ENCODE assay signal across 27 cellular contexts in the genomic region with DNA sequence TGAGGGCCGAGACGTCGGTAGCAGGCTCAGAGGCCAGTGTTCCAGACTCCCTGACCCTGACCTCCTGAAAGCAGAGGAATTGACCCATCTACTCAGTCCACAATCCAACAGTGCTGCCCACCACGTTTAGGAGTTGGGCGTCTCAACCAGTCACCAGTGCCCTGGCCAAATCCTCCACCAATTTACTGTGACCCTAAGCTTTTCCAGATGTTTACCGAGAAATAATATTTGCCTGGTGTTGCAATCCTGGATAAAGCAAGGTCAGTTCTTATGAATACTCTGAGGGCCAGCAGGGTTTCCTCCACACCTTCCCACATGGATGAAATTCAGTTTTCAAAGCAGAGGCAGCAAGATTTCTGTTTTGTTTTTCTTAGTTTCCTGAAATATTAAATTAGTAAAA. TPM values are rescaled to one million over a fixed set of nuclear protein-coding genes. Genes with fewer than 3 reads are reported as not detected.
"Had no signal": no experiment of that assay in that cellular context is flagged by ENCODE, and none has a peak within 500 bp of the region (broad histone marks: within the 10 kb centered on the region; RNA-seq: fewer than 3 reads in every experiment).

No MANE protein-coding gene starts in this region.

- H3K4me1 Mint-ChIP-seq: activated B cell treated with CpG ODN at 0.5 μM for 24 hours; activated CD4-positive, alpha-beta T cell treated with anti-CD3 and anti-CD28 coated beads for 36 hours; activated T-helper 17 cell treated with anti-CD3 and anti-CD28 coated beads, Interleukin-2, amount 50 U/mL, for 72 hours; naive B cell had no signal

- H3K27ac ChIP-seq: adrenal gland, ascending aorta, colonic mucosa, transverse colon had no signal

- H3K36me3 Mint-ChIP-seq: activated naive CD4-positive, alpha-beta T cell treated with anti-CD3 and anti-CD28 coated beads, Interleukin-2, amount 50 U/mL, for 72 hours; naive B cell had no signal

- H3K27me3 ChIP-seq: adrenal gland, ascending aorta, colonic mucosa, esophagus muscularis mucosa, heart left ventricle, transverse colon had no signal

- H3K9me3 ChIP-seq: adrenal gland, ascending aorta, colonic mucosa, transverse colon had no signal

- H3K4me1 ChIP-seq: adrenal gland, ascending aorta, colonic mucosa, esophagus muscularis mucosa, transverse colon had no signal

- H3K9me3 Mint-ChIP-seq: activated B cell treated with CpG ODN at 0.5 μM for 24 hours; activated naive CD4-positive, alpha-beta T cell treated with anti-CD3 and anti-CD28 coated beads, Interleukin-2, amount 50 U/mL, for 72 hours; activated T-cell treated with anti-CD3 and anti-CD28 coated beads, Interleukin-2, amount 50 U/mL, for 24 hours; activated T-helper 17 cell treated with anti-CD3 and anti-CD28 coated beads, Interleukin-2, amount 50 U/mL, for 72 hours; stimulated activated naive CD8-positive, alpha-beta T cell treated with anti-CD3 and anti-CD28 coated beads, Interleukin-15, Interleukin-2, amounts not matched to agents 100 ng/mL and 50 ng/mL, for 24 hours had no signal

- H3K36me3 ChIP-seq: adrenal gland, ascending aorta, colonic mucosa, esophagus muscularis mucosa, heart left ventricle, transverse colon had no signal

- H3K27ac Mint-ChIP-seq: activated B cell treated with CpG ODN at 0.5 μM for 24 hours; activated CD4-positive, alpha-beta T cell treated with anti-CD3 and anti-CD28 coated beads for 36 hours; activated naive CD4-positive, alpha-beta T cell treated with anti-CD3 and anti-CD28 coated beads, Interleukin-2, amount 50 U/mL, for 72 hours; activated T-cell treated with anti-CD3 and anti-CD28 coated beads, Interleukin-2, amount 50 U/mL, for 24 hours; activated T-helper 17 cell treated with anti-CD3 and anti-CD28 coated beads, Interleukin-2, amount 50 U/mL, for 72 hours; naive B cell; stimulated activated naive CD8-positive, alpha-beta T cell treated with anti-CD3 and anti-CD28 coated beads, Interleukin-15, Interleukin-2, amounts not matched to agents 100 ng/mL and 50 ng/mL, for 24 hours had no signal

- DNase-seq: activated B cell treated with CpG ODN at 0.5 μM for 24 hours; activated CD4-positive, alpha-beta T cell treated with anti-CD3 and anti-CD28 coated beads for 36 hours; activated CD4-positive, alpha-beta T cell treated with anti-CD3 and anti-CD28 coated beads, Interleukin-2, amount 50 U/mL, for 4 hours; activated CD8-positive, alpha-beta memory T cell treated with anti-CD3 and anti-CD28 coated beads for 24 hours; activated CD8-positive, alpha-beta memory T cell treated with anti-CD3 and anti-CD28 coated beads, Interleukin-2, amount 50 U/mL, for 4 hours; activated T-cell treated with anti-CD3 and anti-CD28 coated beads, Interleukin-2, amount 50 U/mL, for 24 hours; adrenal gland; colonic mucosa; foreskin melanocyte; heart left ventricle; islet precursor cell; left colon; naive B cell; occipital lobe; posterior cingulate gyrus; retina; stimulated activated CD4-positive, alpha-beta T cell treated with anti-CD3 and anti-CD28 coated beads, Interleukin-12 subunit alpha, Interleukin-12 subunit beta, amount 100 ng/mL, for 4 hours; substantia nigra; T-helper 9 cell; transverse colon had no signal

- H3K4me3 Mint-ChIP-seq: activated B cell treated with CpG ODN at 0.5 μM for 24 hours; activated CD4-positive, alpha-beta T cell treated with anti-CD3 and anti-CD28 coated beads for 36 hours; activated T-cell treated with anti-CD3 and anti-CD28 coated beads, Interleukin-2, amount 50 U/mL, for 24 hours; activated T-helper 17 cell treated with anti-CD3 and anti-CD28 coated beads, Interleukin-2, amount 50 U/mL, for 72 hours; neural crest cell; stimulated activated naive CD8-positive, alpha-beta T cell treated with anti-CD3 and anti-CD28 coated beads, Interleukin-15, Interleukin-2, amounts not matched to agents 100 ng/mL and 50 ng/mL, for 24 hours had no signal

- H3K4me3 ChIP-seq: adrenal gland, ascending aorta, colonic mucosa, esophagus muscularis mucosa, heart left ventricle, lung, transverse colon had no signal

- ATAC-seq: activated CD4-positive, alpha-beta T cell treated with anti-CD3 and anti-CD28 coated beads for 36 hours; activated naive CD4-positive, alpha-beta T cell treated with anti-CD3 and anti-CD28 coated beads, Interleukin-2, amount 50 U/mL, for 72 hours; activated T-helper 17 cell treated with anti-CD3 and anti-CD28 coated beads, Interleukin-2, amount 50 U/mL, for 72 hours; left colon had no signal

- H3K27me3 Mint-ChIP-seq: activated B cell treated with CpG ODN at 0.5 μM for 24 hours; activated CD4-positive, alpha-beta T cell treated with anti-CD3 and anti-CD28 coated beads for 36 hours; activated T-cell treated with anti-CD3 and anti-CD28 coated beads, Interleukin-2, amount 50 U/mL, for 24 hours; activated T-helper 17 cell treated with anti-CD3 and anti-CD28 coated beads, Interleukin-2, amount 50 U/mL, for 72 hours; naive B cell; stimulated activated naive CD8-positive, alpha-beta T cell treated with anti-CD3 and anti-CD28 coated beads, Interleukin-15, Interleukin-2, amounts not matched to agents 100 ng/mL and 50 ng/mL, for 24 hours had no signal

RNA-seq across cellular contexts. Expression of gene APOD, which starts 7.5 kb away (rescaled TPM):
- total RNA-seq: activated CD4-positive, alpha-beta T cell treated with anti-CD3 and anti-CD28 coated beads for 36 hours had no signal
